Comparison of ENCODE assay signal across 25 cellular contexts in genomic region chr16:11507350-11507749, GRCh38.
"Had no signal": no experiment of that assay in that cellular context is flagged by ENCODE, and none has a peak within 500 bp of the region (broad histone marks: within the 10 kb centered on the region; RNA-seq: fewer than 3 reads in every experiment).

No MANE protein-coding gene starts in this region.

- H3K36me3 Mint-ChIP-seq: activated naive CD8-positive, alpha-beta T cell; mesothelial cell of epicardium; naive thymus-derived CD4-positive, alpha-beta T cell had no signal

- H3K4me1 Mint-ChIP-seq: naive thymus-derived CD4-positive, alpha-beta T cell had no signal

- H3K9me3 ChIP-seq: body of pancreas, colonic mucosa, right atrium auricular region, spleen, thoracic aorta had no signal

- H3K79me2 ChIP-seq: parathyroid adenoma had no signal

- H2AFZ ChIP-seq: parathyroid adenoma had no signal

- H3K9ac ChIP-seq: parathyroid adenoma had no signal

- H3K9me3 Mint-ChIP-seq: effector memory CD8-positive, alpha-beta T cell; mesothelial cell of epicardium; naive thymus-derived CD4-positive, alpha-beta T cell; stimulated activated naive CD8-positive, alpha-beta T cell treated with anti-CD3 and anti-CD28 coated beads, Interleukin-15, Interleukin-2, amounts not matched to agents 100 ng/mL and 50 ng/mL, for 24 hours had no signal

- H3K36me3 ChIP-seq: colonic mucosa, right atrium auricular region, thoracic aorta had no signal

- H3K4me3 ChIP-seq: body of pancreas, colonic mucosa, right atrium auricular region, thoracic aorta had no signal

- H3K4me3 Mint-ChIP-seq: activated naive CD8-positive, alpha-beta T cell; effector memory CD8-positive, alpha-beta T cell; mesothelial cell of epicardium; naive thymus-derived CD4-positive, alpha-beta T cell; stimulated activated naive CD8-positive, alpha-beta T cell treated with anti-CD3 and anti-CD28 coated beads, Interleukin-15, Interleukin-2, amounts not matched to agents 100 ng/mL and 50 ng/mL, for 24 hours had no signal

- DNase-seq: activated CD4-positive, alpha-beta T cell treated with anti-CD3 and anti-CD28 coated beads for 48 hours; activated CD4-positive, alpha-beta T cell treated with anti-CD3 and anti-CD28 coated beads, Interleukin-2, amount 50 U/mL, for 48 hours; activated CD8-positive, alpha-beta memory T cell treated with anti-CD3 and anti-CD28 coated beads for 24 hours; activated effector memory CD4-positive, alpha-beta T cell treated with Interleukin-2 at 50 U/mL for 16 hours; activated naive CD4-positive, alpha-beta T cell treated with Interleukin-2 at 50 U/mL for 16 hours; aorta; body of pancreas; colonic mucosa; dorsolateral prefrontal cortex; effector memory CD8-positive, alpha-beta T cell; foreskin fibroblast; head of caudate nucleus; hippocampal formation; left cardiac atrium; mammary epithelial cell; naive thymus-derived CD4-positive, alpha-beta T cell; spleen had no signal

- ATAC-seq: activated CD4-positive, CD25-positive, alpha-beta regulatory T cell treated with anti-CD3 and anti-CD28 coated beads, Interleukin-2, amount 50 U/mL, for 24 hours; body of pancreas; effector memory CD8-positive, alpha-beta T cell; esophagus mucosa had no signal

- H3K27ac ChIP-seq: body of pancreas, colonic mucosa, dorsolateral prefrontal cortex, parathyroid adenoma, right atrium auricular region, thoracic aorta had no signal

- H3K27me3 ChIP-seq: body of pancreas, colonic mucosa, dorsolateral prefrontal cortex, right atrium auricular region, spleen had no signal

- H3K27ac Mint-ChIP-seq: activated naive CD8-positive, alpha-beta T cell; effector memory CD8-positive, alpha-beta T cell; mesothelial cell of epicardium; naive thymus-derived CD4-positive, alpha-beta T cell; stimulated activated naive CD8-positive, alpha-beta T cell treated with anti-CD3 and anti-CD28 coated beads, Interleukin-15, Interleukin-2, amounts not matched to agents 100 ng/mL and 50 ng/mL, for 24 hours had no signal

- H3K4me1 ChIP-seq: body of pancreas, colonic mucosa, parathyroid adenoma, right atrium auricular region had no signal

- H3K27me3 Mint-ChIP-seq: activated naive CD8-positive, alpha-beta T cell; effector memory CD8-positive, alpha-beta T cell; naive thymus-derived CD4-positive, alpha-beta T cell; stimulated activated naive CD8-positive, alpha-beta T cell treated with anti-CD3 and anti-CD28 coated beads, Interleukin-15, Interleukin-2, amounts not matched to agents 100 ng/mL and 50 ng/mL, for 24 hours had no signal
